34 cellular contexts compared by ENCODE assay signal in the genomic region with DNA sequence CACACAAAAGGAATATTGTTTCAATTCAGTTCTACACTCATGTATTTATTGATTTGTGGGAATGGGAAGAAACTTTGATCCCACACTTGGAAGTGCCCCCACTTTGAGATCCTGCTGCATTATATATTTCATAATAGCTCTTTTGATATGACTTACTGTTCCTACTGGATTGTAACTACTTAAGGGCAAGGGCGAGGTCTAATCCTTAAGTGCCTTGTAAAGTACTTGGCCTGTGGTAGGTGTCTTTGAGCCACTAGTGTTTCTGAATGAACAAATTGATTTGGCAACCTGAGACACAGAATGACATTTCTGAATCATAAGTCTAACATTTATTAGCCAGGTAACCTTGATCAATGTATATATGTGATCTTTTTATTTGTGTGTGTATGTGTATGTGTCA.
"Had no signal": no experiment of that assay in that cellular context is flagged by ENCODE, and none has a peak within 500 bp of the region (broad histone marks: within the 10 kb centered on the region; RNA-seq: fewer than 3 reads in every experiment).

No MANE protein-coding gene starts in this region.

- H3K4me1 ChIP-seq: adrenal gland, body of pancreas, breast epithelium had no signal

- H3K9me3 ChIP-seq: adrenal gland, body of pancreas had no signal

- H3K27ac ChIP-seq: adrenal gland, body of pancreas, brain microvascular endothelial cell, breast epithelium, VCaP had no signal

- H3K4me3 Mint-ChIP-seq: activated B cell treated with CpG ODN at 0.5 μM for 24 hours; activated CD4-positive, alpha-beta memory T cell treated with anti-CD3 and anti-CD28 coated beads for 36 hours; activated CD8-positive, alpha-beta T cell treated with anti-CD3 and anti-CD28 coated beads for 36 hours; activated naive CD4-positive, alpha-beta T cell treated with anti-CD3 and anti-CD28 coated beads for 36 hours; activated naive CD8-positive, alpha-beta T cell treated with anti-CD3 and anti-CD28 coated beads for 36 hours; activated T-cell treated with anti-CD3 and anti-CD28 coated beads, Interleukin-2, amount 50 U/mL, for 4 hours; activated T-cell treated with anti-CD3 and anti-CD28 coated beads, Interleukin-2, amount 50 U/mL, for 72 hours; activated T-helper 1 cell treated with anti-CD3 and anti-CD28 coated beads, Interleukin-12 subunit alpha, Interleukin-12 subunit beta, Interleukin-2, Interleukin-4 antibody, amounts not matched to agents 30 ng/mL and 10 ng/mL and 1 ng/mL, durations not matched to agents 14 hours and 24 hours and 36 hours; activated T-helper 17 cell treated with anti-CD3 and anti-CD28 coated beads, Interleukin-2, amount 50 U/mL, for 72 hours; T-helper 1 cell treated with Interleukin-12 subunit alpha and Interleukin-12 subunit beta and Interleukin-4 antibody, amounts not matched to agents 30 μg/mL and 1 μg/mL, for 36 hours; T-helper 2 cell treated with Interferon-gamma antibody and Interleukin-4, amounts not matched to agents 5 μg/mL and 100 μg/mL, for 36 hours had no signal

- H3K36me3 ChIP-seq: adrenal gland, brain microvascular endothelial cell, breast epithelium had no signal

- H3K9me3 Mint-ChIP-seq: activated B cell treated with CpG ODN at 0.5 μM for 24 hours; activated naive CD4-positive, alpha-beta T cell treated with anti-CD3 and anti-CD28 coated beads for 36 hours; activated naive CD8-positive, alpha-beta T cell treated with anti-CD3 and anti-CD28 coated beads for 36 hours; activated T-cell treated with anti-CD3 and anti-CD28 coated beads, Interleukin-2, amount 50 U/mL, for 4 hours; activated T-helper 1 cell treated with anti-CD3 and anti-CD28 coated beads, Interleukin-12 subunit alpha, Interleukin-12 subunit beta, Interleukin-2, Interleukin-4 antibody, amounts not matched to agents 30 ng/mL and 10 ng/mL and 1 ng/mL, durations not matched to agents 14 hours and 24 hours and 36 hours; activated T-helper 17 cell treated with anti-CD3 and anti-CD28 coated beads, Interleukin-2, amount 50 U/mL, for 72 hours; T-helper 1 cell treated with Interleukin-12 subunit alpha and Interleukin-12 subunit beta and Interleukin-4 antibody, amounts not matched to agents 30 μg/mL and 1 μg/mL, for 36 hours; T-helper 2 cell treated with Interferon-gamma antibody and Interleukin-4, amounts not matched to agents 5 μg/mL and 100 μg/mL, for 36 hours had no signal

- H3K4me3 ChIP-seq: adrenal gland, body of pancreas, breast epithelium had no signal

- H3K36me3 Mint-ChIP-seq: activated CD4-positive, alpha-beta memory T cell treated with anti-CD3 and anti-CD28 coated beads for 36 hours; activated naive CD4-positive, alpha-beta T cell treated with anti-CD3 and anti-CD28 coated beads, Interleukin-2, amount 50 U/mL, for 72 hours; activated naive CD8-positive, alpha-beta T cell treated with anti-CD3 and anti-CD28 coated beads for 36 hours had no signal

- H3K27ac Mint-ChIP-seq: activated B cell treated with CpG ODN at 0.5 μM for 24 hours; activated CD4-positive, alpha-beta memory T cell treated with anti-CD3 and anti-CD28 coated beads for 36 hours; activated CD8-positive, alpha-beta T cell treated with anti-CD3 and anti-CD28 coated beads for 36 hours; activated naive CD4-positive, alpha-beta T cell treated with anti-CD3 and anti-CD28 coated beads for 36 hours; activated naive CD4-positive, alpha-beta T cell treated with anti-CD3 and anti-CD28 coated beads, Interleukin-2, amount 50 U/mL, for 72 hours; activated naive CD8-positive, alpha-beta T cell treated with anti-CD3 and anti-CD28 coated beads for 36 hours; activated T-cell treated with anti-CD3 and anti-CD28 coated beads, Interleukin-2, amount 50 U/mL, for 72 hours; activated T-helper 1 cell treated with anti-CD3 and anti-CD28 coated beads, Interleukin-12 subunit alpha, Interleukin-12 subunit beta, Interleukin-2, Interleukin-4 antibody, amounts not matched to agents 30 ng/mL and 10 ng/mL and 1 ng/mL, durations not matched to agents 14 hours and 24 hours and 36 hours; activated T-helper 17 cell treated with anti-CD3 and anti-CD28 coated beads, Interleukin-2, amount 50 U/mL, for 72 hours; T-helper 1 cell treated with Interleukin-12 subunit alpha and Interleukin-12 subunit beta and Interleukin-4 antibody, amounts not matched to agents 30 μg/mL and 1 μg/mL, for 36 hours; T-helper 2 cell treated with Interferon-gamma antibody and Interleukin-4, amounts not matched to agents 5 μg/mL and 100 μg/mL, for 36 hours had no signal

- ATAC-seq: activated CD8-positive, alpha-beta T cell treated with anti-CD3 and anti-CD28 coated beads for 36 hours; activated naive CD4-positive, alpha-beta T cell treated with anti-CD3 and anti-CD28 coated beads, Interleukin-2, amount 50 U/mL, for 72 hours; activated T-cell treated with anti-CD3 and anti-CD28 coated beads, Interleukin-2, amount 50 U/mL, for 4 hours; activated T-cell treated with anti-CD3 and anti-CD28 coated beads, Interleukin-2, amount 50 U/mL, for 72 hours; activated T-helper 17 cell treated with anti-CD3 and anti-CD28 coated beads, Interleukin-2, amount 50 U/mL, for 72 hours; body of pancreas had no signal

- DNase-seq: activated B cell treated with CpG ODN at 0.5 μM for 24 hours; activated CD4-positive, alpha-beta memory T cell treated with anti-CD3 and anti-CD28 coated beads for 36 hours; activated CD4-positive, alpha-beta T cell treated with anti-CD3 and anti-CD28 coated beads for 48 hours; activated CD4-positive, alpha-beta T cell treated with anti-CD3 and anti-CD28 coated beads, Interleukin-2, amount 50 U/mL, for 1 hour; activated CD4-positive, alpha-beta T cell treated with anti-CD3 and anti-CD28 coated beads, Interleukin-2, amount 50 U/mL, for 4 hours; activated CD4-positive, CD25-positive, alpha-beta regulatory T cell treated with anti-CD3 and anti-CD28 coated beads, Interleukin-2, amount 50 U/mL, for 72 hours; activated CD8-positive, alpha-beta memory T cell treated with anti-CD3 and anti-CD28 coated beads, Interleukin-2, amount 50 U/mL, for 4 hours; activated CD8-positive, alpha-beta T cell treated with anti-CD3 and anti-CD28 coated beads for 36 hours; activated effector memory CD4-positive, alpha-beta T cell treated with anti-CD3 and anti-CD28 coated beads, Interleukin-2, amount 50 U/mL, for 16 hours; activated gamma-delta T cell treated with Interleukin-2 at 50 U/mL for 16 hours; activated naive CD4-positive, alpha-beta T cell; activated naive CD4-positive, alpha-beta T cell treated with anti-CD3 and anti-CD28 coated beads for 36 hours; activated naive CD4-positive, alpha-beta T cell treated with anti-CD3 and anti-CD28 coated beads, Interleukin-2, amount 50 U/mL, for 16 hours; activated naive CD8-positive, alpha-beta T cell treated with anti-CD3 and anti-CD28 coated beads for 36 hours; activated T-cell treated with anti-CD3 and anti-CD28 coated beads for 4 hours; activated T-cell treated with anti-CD3 and anti-CD28 coated beads, Interleukin-2, amount 50 U/mL, for 1 hour; activated T-cell treated with anti-CD3 and anti-CD28 coated beads, Interleukin-2, amount 50 U/mL, for 4 hours; activated T-cell treated with anti-CD3 and anti-CD28 coated beads, Interleukin-2, amount 50 U/mL, for 72 hours; adrenal gland; amniotic stem cell; aorta; body of pancreas; brain microvascular endothelial cell; central memory CD4-positive, alpha-beta T cell; T-helper 1 cell; T-helper 2 cell; T-helper 9 cell had no signal

- H3K4me1 Mint-ChIP-seq: activated B cell treated with CpG ODN at 0.5 μM for 24 hours; activated naive CD8-positive, alpha-beta T cell treated with anti-CD3 and anti-CD28 coated beads for 36 hours; activated T-helper 17 cell treated with anti-CD3 and anti-CD28 coated beads, Interleukin-2, amount 50 U/mL, for 72 hours had no signal

- H3K27me3 ChIP-seq: adrenal gland, body of pancreas, brain microvascular endothelial cell, breast epithelium had no signal
